Comparison of ENCODE assay signal across 12 cellular contexts in the genomic region with DNA sequence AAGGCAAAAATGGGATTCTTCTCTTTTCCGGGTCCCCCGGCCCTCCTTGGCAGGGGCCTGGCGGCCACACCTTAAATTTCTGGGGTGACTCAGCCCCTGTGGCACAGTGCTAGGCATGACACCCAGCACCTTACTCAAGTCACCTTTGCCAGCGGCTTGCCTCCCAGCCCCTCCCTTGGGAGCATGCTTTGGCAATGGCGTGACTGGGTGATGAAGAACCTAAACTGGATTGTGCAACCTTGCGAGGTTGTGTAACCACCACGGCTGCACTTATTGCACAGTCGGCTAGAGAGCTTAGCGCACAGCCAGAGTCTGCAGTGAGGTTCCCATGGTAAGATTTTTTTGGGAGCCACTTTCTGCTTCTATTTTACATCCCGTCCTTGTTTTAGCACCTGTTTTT. TPM values are rescaled to one million over a fixed set of nuclear protein-coding genes. Genes with fewer than 3 reads are reported as not detected.
DNase-seq lines count a peak whose midpoint lies in the region; ATAC-seq and TF ChIP-seq lines count a peak whose summit lies in the region.
"Had no signal": no experiment of that assay in that cellular context is flagged by ENCODE, and none has a peak within 500 bp of the region (broad histone marks: within the 10 kb centered on the region; RNA-seq: fewer than 3 reads in every experiment).

No MANE protein-coding gene starts in this region.

- peaks cover 48% of the 10 kb centered on the region for H3K4me1 Mint-ChIP-seq in CD14-positive monocyte
- H3K4me1 Mint-ChIP-seq: activated naive CD8-positive, alpha-beta T cell treated with anti-CD3 and anti-CD28 coated beads, Interleukin-2, amount 10 ng/mL, durations not matched to agents 7 days and 5 days; CD8-positive, alpha-beta memory T cell; T-cell had no signal

- H3K27ac Mint-ChIP-seq in CD14-positive monocyte, result peak overlapping the region in 5 of 7 donors; percentile 65 to 87 (median 84)
- H3K27ac Mint-ChIP-seq: activated naive CD8-positive, alpha-beta T cell treated with anti-CD3 and anti-CD28 coated beads, Interleukin-2, amount 10 ng/mL, durations not matched to agents 7 days and 5 days; CD8-positive, alpha-beta memory T cell; T-cell had no signal

- ATAC-seq in HG03565 (IDR thresholded peaks at IDR 0.05; ENCODE audit: unreplicated experiment), result no peak
- ATAC-seq in GM18861 (IDR thresholded peaks at IDR 0.05; ENCODE audit: unreplicated experiment), result no peak
- ATAC-seq: T-cell had no signal

- no peak for TF ChIP-seq CTCF in CD14-positive monocyte (IDR thresholded peaks at IDR 0.05)
- TF ChIP-seq CTCF in epithelial cell of esophagus (IDR thresholded peaks at IDR 0.05; ENCODE audit: insufficient read depth, low read depth, low read length, missing control alignments), result no peak
- TF ChIP-seq CTCF in GM13976 (IDR thresholded peaks at IDR 0.05; ENCODE audit: borderline replicate concordance, control extremely low read depth, extremely low read depth, insufficient read depth, missing control alignments), result no peak

- H3K4me3 Mint-ChIP-seq in CD14-positive monocyte, result peak overlapping the region; percentile 48 to 53
- H3K4me3 Mint-ChIP-seq: activated naive CD8-positive, alpha-beta T cell treated with anti-CD3 and anti-CD28 coated beads, Interleukin-2, amount 10 ng/mL, durations not matched to agents 7 days and 5 days; CD8-positive, alpha-beta memory T cell; T-cell had no signal

- peaks cover 0 to 3% (median 2%) of the 10 kb centered on the region in 3 donors for H3K27me3 Mint-ChIP-seq in CD14-positive monocyte (ENCODE audit: low read depth in 3 of 3)

- in situ Hi-C loops in GM13976 (cut with MboI; ENCODE audit: low sequenced_read_pairs, unreplicated experiment), result no loop called here

- H3K4me3 ChIP-seq in epithelial cell of esophagus (ENCODE audit: low read length), result no peak overlapping the region

- peaks cover 0 to 5% (median 0%) of the 10 kb centered on the region in 7 donors for H3K9me3 Mint-ChIP-seq in CD14-positive monocyte
- H3K9me3 Mint-ChIP-seq: activated naive CD8-positive, alpha-beta T cell treated with anti-CD3 and anti-CD28 coated beads, Interleukin-2, amount 10 ng/mL, durations not matched to agents 7 days and 5 days; T-cell had no signal

- intact Hi-C loops in CD14-positive monocyte (cut with micrococcal nuclease), result no loop called here

- H3K36me3 Mint-ChIP-seq in CD14-positive monocyte, result no peaks in the 10 kb centered on the region
- H3K36me3 Mint-ChIP-seq: activated naive CD8-positive, alpha-beta T cell treated with anti-CD3 and anti-CD28 coated beads, Interleukin-2, amount 10 ng/mL, durations not matched to agents 7 days and 5 days; CD8-positive, alpha-beta memory T cell; T-cell had no signal

- DNase-seq in CD14-positive monocyte (ENCODE audit: low spot score), result peak; percentile 93
- peak; percentile 86 for DNase-seq in NCI-H226
- peak; percentile 99 for DNase-seq in epithelial cell of esophagus (ENCODE audit: low read depth)
- peak; percentile 35 for DNase-seq in occipital lobe (lab: John Stamatoyannopoulos, UW)
- DNase-seq in putamen (ENCODE audit: low spot score), result no peak
- no peak for DNase-seq in GM13976 (ENCODE audit: low spot score)
- DNase-seq: activated naive CD8-positive, alpha-beta T cell treated with anti-CD3 and anti-CD28 coated beads, Interleukin-2, amount 10 ng/mL, durations not matched to agents 7 days and 5 days; CD8-positive, alpha-beta memory T cell; stimulated activated CD4-positive, alpha-beta T cell treated with anti-CD3 and anti-CD28 coated beads, Interleukin-4, amount 100 ng/mL, for 1 hour had no signal

RNA-seq across cellular contexts. Expression of a gene that starts 16.1 kb away (rescaled TPM):
- 10 to 100 TPM; 10.4 to 14.1 TPM for polyA plus RNA-seq in CD14-positive monocyte
- 58.8 TPM for total RNA-seq in occipital lobe
- polyA plus RNA-seq: CD8-positive, alpha-beta memory T cell had no signal

Comparison
In these comparisons a context has a peak if more than half of its experiments do, and no peak if none do; other contexts are left out.
1. DNase-seq: peak in CD14-positive monocyte (single experiment), NCI-H226 (single experiment), epithelial cell of esophagus (single experiment) and occipital lobe (single experiment); none in putamen (single experiment) and GM13976 (single experiment).